12 cellular contexts compared by ENCODE assay signal in genomic region chr3:100048248-100048647, GRCh38.
DNase-seq lines count a peak whose midpoint lies in the region; ATAC-seq, FAIRE-seq and TF ChIP-seq lines count a peak whose summit lies in the region.
"Had no signal": no experiment of that assay in that cellular context is flagged by ENCODE, and none has a peak within 500 bp of the region (broad histone marks: within the 10 kb centered on the region; RNA-seq: fewer than 3 reads in every experiment).

No MANE protein-coding gene starts in this region.

- intact Hi-C loops in HepG2 (cut with micrococcal nuclease; ENCODE audit: unreplicated experiment), result no loop called here

- no peaks in the 10 kb centered on the region for H3K9me3 Mint-ChIP-seq in stimulated activated naive B cell treated with anti-CD40 and anti-IgM and Interleukin-4, amounts not matched to agents 10 μg/mL and 1 μg/mL and 100 μg/mL, for 72 hours

- WGBS in HepG2 (ENCODE audit: low lambda C conversion rate), result 97% methylated on average over 3 of the region's 3 CpGs

- H3K27me3 Mint-ChIP-seq in stimulated activated naive B cell treated with anti-CD40 and anti-IgM and Interleukin-4, amounts not matched to agents 10 μg/mL and 1 μg/mL and 100 μg/mL, for 72 hours, result no peaks in the 10 kb centered on the region

- DNase-seq in H54 (ENCODE audit: insufficient read length, low spot score) (no peak), SK-MEL-5 (ENCODE audit: low read depth, low spot score) (peak; percentile 3), HepG2 (ENCODE audit: low spot score) (no peak), cerebellar nuclear complex (lab: John Stamatoyannopoulos, UW) (no peak), NCI-H1105 treated with DMSO at 0.1 percent for 48 hours (lab: John Stamatoyannopoulos, UW) (no peak), superior temporal gyrus (ENCODE audit: extremely low spot score) (no peak)
- DNase-seq in stimulated activated naive B cell treated with anti-CD40 and anti-IgM and Interleukin-4, amounts not matched to agents 10 μg/mL and 1 μg/mL and 100 μg/mL, for 72 hours, result no peak
- DNase-seq: activated CD8-positive, alpha-beta memory T cell treated with anti-CD3 and anti-CD28 coated beads, Interleukin-2, amount 50 U/mL, for 4 hours; kidney; NCI-H1436; posterior cingulate gyrus had no signal

- H3K27ac Mint-ChIP-seq in stimulated activated naive B cell treated with anti-CD40 and anti-IgM and Interleukin-4, amounts not matched to agents 10 μg/mL and 1 μg/mL and 100 μg/mL, for 72 hours, result peak overlapping the region; percentile 89

- H4K20me1 ChIP-seq in HepG2 (ENCODE audit: insufficient read depth, low read length), result no peaks in the 10 kb centered on the region

- TF ChIP-seq POLR2A in H54 (IDR thresholded peaks at IDR 0.05; ENCODE audit: low read depth, low read length) (no peak), HepG2 (IDR thresholded peaks at IDR 0.05; ENCODE audit: insufficient read depth in 1 of 2, low read depth in 2 of 2, low read length in 2 of 2) (no peak)

- no peak for TF ChIP-seq CTCF in HepG2 (CRISPR knock-in tag; IDR thresholded peaks at IDR 0.05)

- peak overlapping the region; percentile 46 to 70 for H3K4me3 Mint-ChIP-seq in stimulated activated naive B cell treated with anti-CD40 and anti-IgM and Interleukin-4, amounts not matched to agents 10 μg/mL and 1 μg/mL and 100 μg/mL, for 72 hours

- H2AFZ ChIP-seq in HepG2 (ENCODE audit: low read length), result no peak overlapping the region

- POLR2A ChIA-PET in HepG2 (lab: Yijun Ruan, JAX), result interaction anchor here (0.9 to 1.7 kb wide), 4 partner anchors 16 to 128 kb away, joined by 3 to 4 read pairs (median 3); no protein-coding TSS in a partner anchor

- CTCF ChIA-PET in HepG2 (lab: Yijun Ruan, JAX; ENCODE audit: low intra/inter-chr PET ratio, low total read pairs), result no interaction called here

- H3K36me3 Mint-ChIP-seq in stimulated activated naive B cell treated with anti-CD40 and anti-IgM and Interleukin-4, amounts not matched to agents 10 μg/mL and 1 μg/mL and 100 μg/mL, for 72 hours, result peaks cover 0 to 6% of the 10 kb centered on the region in 2 donors

- no peaks in the 10 kb centered on the region for H3K9me3 ChIP-seq in HepG2 (ENCODE audit: low read length)

- H3K4me1 Mint-ChIP-seq in stimulated activated naive B cell treated with anti-CD40 and anti-IgM and Interleukin-4, amounts not matched to agents 10 μg/mL and 1 μg/mL and 100 μg/mL, for 72 hours, result peaks cover 36 to 54% of the 10 kb centered on the region in 2 donors

- no peaks in the 10 kb centered on the region for H3K79me2 ChIP-seq in HepG2 (ENCODE audit: insufficient read depth, low read length)

- BruUV-seq in HepG2 (replicated peaks; lab: Mats Ljungman, UMichigan), result no TSS peak

- FAIRE-seq in H54 (lab: Jason Lieb, UNC), result peak; percentile 76
- no peak for FAIRE-seq in HepG2 (lab: Jason Lieb, UNC)
- FAIRE-seq: kidney had no signal

- in situ Hi-C loops in SK-MEL-5 (cut with HindIII; ENCODE audit: low pct_unique_long_range_greater_than_20kb, low sequenced_read_pairs) (no loop called here), HepG2 (cut with HindIII; ENCODE audit: extremely low pct_ligation_motif_present, low pct_unique_long_range_greater_than_20kb) (loop anchor here (10.0 kb wide), 1 partner anchor 173 kb away; no protein-coding TSS in a partner anchor)

- TF ChIP-seq EP300 in HepG2 (IDR thresholded peaks at IDR 0.05; ENCODE audit: low read depth in 2 of 2, low read length in 2 of 2) (no peak), HepG2 (CRISPR knock-in tag; IDR thresholded peaks at IDR 0.05; ENCODE audit: borderline replicate concordance) (no peak)

- peak overlapping the region; percentile 48 for H3K27ac ChIP-seq in HepG2 (ENCODE audit: extremely low read length, insufficient read depth, low read length)

- ATAC-seq in HepG2 (no peak), GM21529 (IDR thresholded peaks at IDR 0.05; ENCODE audit: unreplicated experiment) (no peak)
- no peak for ATAC-seq in stimulated activated naive B cell treated with anti-CD40 and anti-IgM and Interleukin-4, amounts not matched to agents 10 μg/mL and 1 μg/mL and 100 μg/mL, for 72 hours (replicated peaks)

- H3K4me1 ChIP-seq in HepG2 (ENCODE audit: insufficient read depth, low read length), result peaks cover 25% of the 10 kb centered on the region

- peak overlapping the region; percentile 44 for H3K9ac ChIP-seq in HepG2 (ENCODE audit: insufficient read depth, low read depth, low read length)

- H3K36me3 ChIP-seq in HepG2 (replicated peaks in 1 of 2; ENCODE audit: control insufficient read depth in 1 of 2, insufficient read depth in 2 of 2, low read length in 2 of 2), result no peaks in the 10 kb centered on the region

- H3K4me3 ChIP-seq in HepG2 (replicated peaks in 1 of 3; ENCODE audit: insufficient read depth in 1 of 3, low read depth in 2 of 3, low read length in 3 of 3), result no peak overlapping the region

- H3K27me3 ChIP-seq in HepG2 (ENCODE audit: control insufficient read depth in 1 of 2, insufficient read depth in 2 of 2, low read length in 2 of 2), result no peaks in the 10 kb centered on the region; a peak in 1 of 5 replicates

- H3K4me2 ChIP-seq in HepG2 (ENCODE audit: low read depth, low read length), result peak overlapping the region; percentile 61

- TF ChIP-seq RAD21 in HepG2 (CRISPR knock-in tag; IDR thresholded peaks at IDR 0.05), result no peak

TF ChIP-seq in HepG2, 621 proteins besides CTCF, POLR2A, EP300 and RAD21:
- TF ChIP-seq ZBTB39 (CRISPR knock-in tag; IDR thresholded peaks at IDR 0.05), result no peak
- no peak for TF ChIP-seq ZNF768 (CRISPR knock-in tag; IDR thresholded peaks at IDR 0.05)
- no peak for TF ChIP-seq ZBTB33 (CRISPR knock-in tag; IDR thresholded peaks at IDR 0.05)
- no peak for TF ChIP-seq CCDC6 (CRISPR knock-in tag; IDR thresholded peaks at IDR 0.05)
- TF ChIP-seq THAP7 (CRISPR knock-in tag; IDR thresholded peaks at IDR 0.05), result no peak
- TF ChIP-seq SMAD9 (CRISPR knock-in tag; IDR thresholded peaks at IDR 0.05), result no peak
- no peak for TF ChIP-seq ZNF749 (CRISPR knock-in tag; IDR thresholded peaks at IDR 0.05; ENCODE audit: borderline replicate concordance)
TF ChIP-seq in HepG2: peak in this region for 0.
